Comparison of ENCODE assay signal across 31 cellular contexts in the genomic region with DNA sequence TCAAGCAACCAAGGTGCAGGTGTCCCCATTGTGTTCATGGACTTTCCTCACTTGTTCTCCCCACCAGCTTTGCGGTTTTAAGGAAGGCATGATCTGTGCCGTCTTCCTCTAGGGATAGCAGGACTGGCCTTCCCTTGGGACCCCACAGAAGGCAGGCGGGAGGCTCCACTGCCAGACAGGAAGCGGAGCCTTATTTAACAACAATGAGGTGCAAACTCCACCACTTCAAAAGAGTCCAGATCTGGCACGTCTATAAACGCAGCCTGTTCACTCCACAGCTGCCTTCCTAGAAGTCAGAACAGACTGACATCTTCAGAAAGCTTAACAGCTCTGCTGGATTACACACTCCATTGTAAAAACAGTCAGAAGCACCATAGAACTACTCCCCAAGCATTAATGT. TPM values are rescaled to one million over a fixed set of nuclear protein-coding genes. Genes with fewer than 3 reads are reported as not detected.
DNase-seq lines count a peak whose midpoint lies in the region; ATAC-seq and FAIRE-seq lines count a peak whose summit lies in the region.
"Had no signal": no experiment of that assay in that cellular context is flagged by ENCODE, and none has a peak within 500 bp of the region (broad histone marks: within the 10 kb centered on the region; RNA-seq: fewer than 3 reads in every experiment).

No MANE protein-coding gene starts in this region.

- H3K9me3 ChIP-seq in small intestine (ENCODE audit: control insufficient read depth, low read depth): no peaks in the 10 kb centered on the region
- H3K9me3 ChIP-seq: psoas muscle, testis had no signal

- H3K4me1 ChIP-seq in small intestine (ENCODE audit: control insufficient read depth in 2 of 2, insufficient read depth in 1 of 2, low read depth in 1 of 2, low read length in 1 of 2): no peaks in the 10 kb centered on the region
- H3K4me1 ChIP-seq: psoas muscle, testis had no signal

- peaks cover 0 to 3% of the 10 kb centered on the region in 2 donors for H3K27me3 ChIP-seq in small intestine (ENCODE audit: control insufficient read depth in 2 of 2, insufficient read depth in 2 of 2, low read length in 2 of 2)
- H3K27me3 ChIP-seq: testis had no signal

- DNase-seq in NCI-H1436 treated with DMSO at 0.1 percent for 48 hours (lab: John Stamatoyannopoulos, UW) (peak; percentile 32), NCI-H1436 (lab: John Stamatoyannopoulos, UW) (no peak), NCI-H2107 (lab: John Stamatoyannopoulos, UW) (peak; percentile 74), dermis blood vessel endothelial cell (peak; percentile 58), small intestine (peak; percentile 1), LoVo (ENCODE audit: low spot score) (no peak), COR-L47 (lab: John Stamatoyannopoulos, UW) (no peak)
- DNase-seq: activated CD4-positive, alpha-beta T cell treated with anti-CD3 and anti-CD28 coated beads, Interleukin-2, amount 10 ng/mL, durations not matched to agents 24 days and 14 days; activated gamma-delta T cell treated with Interleukin-2 at 50 U/mL for 16 hours; activated naive CD8-positive, alpha-beta T cell treated with anti-CD3 and anti-CD28 coated beads, Interleukin-2, amount 50 U/mL, for 24 hours; activated T-cell treated with anti-CD3 and anti-CD28 coated beads, Interleukin-2, amount 50 U/mL, for 1 hour; CD8-positive, alpha-beta T cell; cerebellar nuclear complex; DMS79 treated with DMSO at 0.1 percent for 48 hours; dorsolateral prefrontal cortex; KBM-7; naive thymus-derived CD4-positive, alpha-beta T cell; NCI-H1694; NCI-H226; nucleus accumbens; PC-9; psoas muscle; Right ventricle myocardium superior; stimulated activated naive CD4-positive, alpha-beta T cell treated with Interleukin-2 at 50 U/mL for 16 hours; testis; WERI-Rb-1 had no signal

- WGBS in small intestine, 3 donors: 17 to 28% (median 27%) methylated on average over 6 of the region's 6 CpGs

- no peak for ATAC-seq in GM21717 (IDR thresholded peaks at IDR 0.05; ENCODE audit: unreplicated experiment)
- ATAC-seq: activated naive CD8-positive, alpha-beta T cell treated with anti-CD3 and anti-CD28 coated beads, Interleukin-2, amount 50 U/mL, for 24 hours; CD8-positive, alpha-beta T cell; HCT116; naive thymus-derived CD4-positive, alpha-beta T cell; psoas muscle had no signal

- no peak overlapping the region for H3K4me3 ChIP-seq in small intestine (ENCODE audit: low read depth in 1 of 2, low read length in 2 of 2)
- H3K4me3 ChIP-seq: dorsolateral prefrontal cortex, PC-9, psoas muscle, testis had no signal

- no peak overlapping the region for H3K27ac ChIP-seq in small intestine (ENCODE audit: low read depth in 1 of 2, low read length in 1 of 2)
- H3K27ac ChIP-seq: dorsolateral prefrontal cortex, PC-9, psoas muscle, testis, WERI-Rb-1 had no signal

- no peaks in the 10 kb centered on the region for H3K36me3 ChIP-seq in small intestine (ENCODE audit: control insufficient read depth in 2 of 2, insufficient read depth in 2 of 2, low read length in 2 of 2)
- H3K36me3 ChIP-seq: WERI-Rb-1 had no signal

- no peak for FAIRE-seq in small intestine (lab: Jason Lieb, UNC)
- FAIRE-seq: GM19239, keratinocyte had no signal

RNA-seq across cellular contexts. Expression of gene GPR143, which starts 1.7 kb away (rescaled TPM):
- 2.8 and 6.0 TPM in 2 replicates for total RNA-seq in dermis blood vessel endothelial cell
- polyA plus RNA-seq in small intestine: 1 to 10 TPM in 1 of 3 donors, under 1 TPM in 1, not detected in 1; 0.67 to 1.5 TPM
- total RNA-seq: activated CD4-positive, alpha-beta T cell treated with anti-CD3 and anti-CD28 coated beads, Interleukin-2, amount 10 ng/mL, durations not matched to agents 24 days and 14 days; activated CD8-positive, alpha-beta memory T cell treated with anti-CD3 and anti-CD28 coated beads for 36 hours; CD8-positive, alpha-beta T cell; naive thymus-derived CD4-positive, alpha-beta T cell; PC-9; psoas muscle; Right ventricle myocardium superior had no signal

RNA-seq across cellular contexts. Expression of gene SHROOM2, which starts 18.9 kb away (rescaled TPM):
- 8.8 and 14.0 TPM in 2 replicates for total RNA-seq in dermis blood vessel endothelial cell
- 1 to 10 TPM in 1 of 3 donors, under 1 TPM in 2; 0.45 to 1.4 (median 0.54) TPM for polyA plus RNA-seq in small intestine
- total RNA-seq: activated CD4-positive, alpha-beta T cell treated with anti-CD3 and anti-CD28 coated beads, Interleukin-2, amount 10 ng/mL, durations not matched to agents 24 days and 14 days; activated CD8-positive, alpha-beta memory T cell treated with anti-CD3 and anti-CD28 coated beads for 36 hours; CD8-positive, alpha-beta T cell; naive thymus-derived CD4-positive, alpha-beta T cell had no signal
- polyA plus RNA-seq: naive thymus-derived CD4-positive, alpha-beta T cell had no signal

Comparison
In these comparisons a context has a peak if more than half of its experiments do, and no peak if none do; other contexts are left out.
1. DNase-seq: peak in NCI-H1436 treated with DMSO at 0.1 percent for 48 hours (single experiment), NCI-H2107 (single experiment), dermis blood vessel endothelial cell (single experiment) and small intestine (single experiment); none in NCI-H1436 (single experiment), LoVo (single experiment) and COR-L47 (single experiment).